In genomic region chr9:70579686-70580085, GRCh38 we compare ENCODE assay signal across 20 cellular contexts.
"Had no signal": no experiment of that assay in that cellular context is flagged by ENCODE, and none has a peak within 500 bp of the region (broad histone marks: within the 10 kb centered on the region; RNA-seq: fewer than 3 reads in every experiment).

No MANE protein-coding gene starts in this region.

- H3K27me3 ChIP-seq: esophagus muscularis mucosa, gastrocnemius medialis, heart right ventricle, right atrium auricular region, stomach, transverse colon had no signal

- H3K9me3 ChIP-seq: esophagus muscularis mucosa, gastrocnemius medialis, heart right ventricle, left ventricle myocardium inferior, lower lobe of right lung, right atrium auricular region, stomach, thoracic aorta, transverse colon had no signal

- H3K9me3 Mint-ChIP-seq: nephron progenitor cell had no signal

- H3K27me3 Mint-ChIP-seq: naive thymus-derived CD4-positive, alpha-beta T cell had no signal

- DNase-seq: cortex of kidney; effector memory CD4-positive, alpha-beta T cell; gastrocnemius medialis; heart right ventricle; hypothalamus; left cardiac atrium; left ventricle myocardium inferior; lower lobe of right lung; naive thymus-derived CD4-positive, alpha-beta T cell; nephron progenitor cell; posterior cingulate gyrus; small intestine; stimulated activated CD4-positive, alpha-beta T cell treated with anti-CD3 and anti-CD28 coated beads, Interleukin-12 subunit alpha, Interleukin-12 subunit beta, amount 100 ng/mL, for 4 hours; stimulated activated naive CD4-positive, alpha-beta T cell; stomach; substantia nigra; transverse colon had no signal

- H3K4me3 ChIP-seq: esophagus muscularis mucosa, gastrocnemius medialis, heart right ventricle, left ventricle myocardium inferior, lower lobe of right lung, right atrium auricular region, stomach, thoracic aorta, transverse colon had no signal

- H3K27ac Mint-ChIP-seq: nephron progenitor cell had no signal

- H3K36me3 ChIP-seq: esophagus muscularis mucosa, gastrocnemius medialis, heart right ventricle, left ventricle myocardium inferior, lower lobe of right lung, right atrium auricular region, stomach, thoracic aorta, transverse colon had no signal

- ATAC-seq: gastrocnemius medialis, heart right ventricle, left cardiac atrium had no signal

- H3K27ac ChIP-seq: esophagus muscularis mucosa, gastrocnemius medialis, heart right ventricle, left ventricle myocardium inferior, lower lobe of right lung, right atrium auricular region, stomach, thoracic aorta, transverse colon had no signal

- H3K4me1 Mint-ChIP-seq: nephron progenitor cell had no signal

- H3K4me3 Mint-ChIP-seq: naive thymus-derived CD4-positive, alpha-beta T cell; nephron progenitor cell had no signal
